Comparison of ENCODE assay signal across 16 cellular contexts in the genomic region with DNA sequence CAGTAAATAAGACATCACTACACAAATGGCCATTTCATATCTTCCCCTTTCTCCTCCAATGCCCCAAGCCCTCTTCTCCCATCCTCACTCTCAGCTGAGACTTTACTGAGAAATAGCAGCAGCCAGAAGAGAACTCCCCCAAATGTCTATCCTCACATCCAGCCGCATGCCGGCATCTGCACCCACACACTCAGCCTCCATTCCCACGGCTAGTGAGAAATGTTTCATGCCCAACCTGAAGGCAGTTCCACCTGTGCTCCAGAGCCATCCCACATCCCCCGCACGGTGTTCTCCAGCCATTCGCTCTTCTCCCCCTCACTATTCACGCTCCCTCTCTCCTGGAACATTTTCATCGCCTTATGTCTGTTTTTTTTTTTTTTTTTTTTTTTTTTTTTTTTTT.
"Had no signal": no experiment of that assay in that cellular context is flagged by ENCODE, and none has a peak within 500 bp of the region (broad histone marks: within the 10 kb centered on the region; RNA-seq: fewer than 3 reads in every experiment).

No MANE protein-coding gene starts in this region.

- H3K4me1 ChIP-seq: body of pancreas, heart right ventricle, upper lobe of left lung had no signal

- H3K9me3 ChIP-seq: thoracic aorta had no signal

- H3K27ac ChIP-seq: body of pancreas, cardiac muscle cell, heart right ventricle, thoracic aorta, upper lobe of left lung had no signal

- DNase-seq: activated CD4-positive, alpha-beta T cell treated with anti-CD3 and anti-CD28 coated beads, Interleukin-2, amount 10 ng/mL, durations not matched to agents 7 days and 5 days; activated CD8-positive, alpha-beta T cell treated with anti-CD3 and anti-CD28 coated beads for 36 hours; activated naive CD4-positive, alpha-beta T cell treated with anti-CD3 and anti-CD28 coated beads for 36 hours; activated naive CD8-positive, alpha-beta T cell treated with anti-CD3 and anti-CD28 coated beads, Interleukin-2, amount 50 U/mL, for 24 hours; activated T-cell treated with anti-CD3 and anti-CD28 coated beads, Interleukin-2, amount 50 U/mL, for 4 hours; effector CD4-positive, alpha-beta T cell; heart right ventricle; left colon; nephron progenitor cell; retina; stimulated activated CD4-positive, alpha-beta T cell treated with anti-CD3 and anti-CD28 coated beads, Interleukin-12 subunit alpha, Interleukin-12 subunit beta, amount 100 ng/mL, for 4 hours had no signal

- H3K27me3 ChIP-seq: body of pancreas, cardiac muscle cell, heart right ventricle, upper lobe of left lung had no signal

- H3K36me3 ChIP-seq: cardiac muscle cell, heart right ventricle, thoracic aorta, upper lobe of left lung had no signal

- H3K4me3 ChIP-seq: body of pancreas, cardiac muscle cell, heart right ventricle, mucosa of descending colon, thoracic aorta, upper lobe of left lung had no signal
